ENCODE assay signal across 8 cellular contexts in genomic region chr10:22436893-22437619, GRCh38.
A peak's percentile ranks its signal among the peaks of the same experiment; 100 is the strongest.
DNase-seq lines count a peak whose midpoint lies in the region; ATAC-seq and TF ChIP-seq lines count a peak whose summit lies in the region.

No MANE protein-coding gene starts in this region.

- peak overlapping the region; percentile 91 for H3K4me2 ChIP-seq in osteoblast (ENCODE audit: insufficient read depth, low read length)

- H3K36me3 ChIP-seq in SJSA1: no peaks in the 10 kb centered on the region
- H3K36me3 ChIP-seq in osteoblast (ENCODE audit: insufficient read depth, low read length): no peaks in the 10 kb centered on the region
- H3K36me3 ChIP-seq in testis (ENCODE audit: low read depth, missing control alignments): no peaks in the 10 kb centered on the region

- peak overlapping the region; percentile 96 for H3K27ac Mint-ChIP-seq in activated naive CD8-positive, alpha-beta T cell

- H3K27me3 Mint-ChIP-seq in activated naive CD8-positive, alpha-beta T cell: no peaks in the 10 kb centered on the region

- peak overlapping the region; percentile 95 for H2AFZ ChIP-seq in osteoblast (ENCODE audit: low read length)

- peak; percentile 56 for TF ChIP-seq POLR2A in testis (IDR thresholded peaks at IDR 0.05)

- intact Hi-C loops in head of caudate nucleus (cut with DNase I): loop anchor here (5.0 to 10.0 kb wide), 4 partner anchors 95 to 185 kb away; partner anchors contain the start of gene BMI1
- intact Hi-C loops in testis (cut with DNase I; ENCODE audit: low total_unique reads): loop anchor here (10.0 kb wide), 1 partner anchor 92 kb away; the partner anchor contains the start of gene SPAG6

- DNase-seq in DMS53 treated with DMSO at 0.1 percent for 48 hours (lab: John Stamatoyannopoulos, UW; ENCODE audit: unreplicated experiment): peak; percentile 90
- peak; percentile 58 to 95 (median 87) for DNase-seq in HUDEP-2 (lab: John Stamatoyannopoulos, UW; ENCODE audit: unreplicated experiment in 76 of 76)
- DNase-seq in SJSA1 (ENCODE audit: low read depth in 1 of 2, low spot score in 2 of 2): peak; percentile 90 to 93
- peak; percentile 86 to 97 (median 92) for DNase-seq in head of caudate nucleus
- DNase-seq in osteoblast (ENCODE audit: insufficient read length, low spot score, missing footprints): peak; percentile 82
- peak; percentile 96 for DNase-seq in testis

- H3K9me3 ChIP-seq in SJSA1 (replicated peaks) (no peaks in the 10 kb centered on the region), osteoblast (ENCODE audit: low read depth, low read length) (no peaks in the 10 kb centered on the region), testis (no peaks in the 10 kb centered on the region)

- H3K4me1 Mint-ChIP-seq in activated naive CD8-positive, alpha-beta T cell (ENCODE audit: low read depth): peaks cover 53% of the 10 kb centered on the region

- H3K9me3 Mint-ChIP-seq in activated naive CD8-positive, alpha-beta T cell (ENCODE audit: low read depth): no peaks in the 10 kb centered on the region

- TF ChIP-seq CTCF in osteoblast (IDR thresholded peaks at IDR 0.05; ENCODE audit: extremely low read depth, low read depth, low read length) (no peak), testis (IDR thresholded peaks at IDR 0.05) (peak in 1 of 3 experiments; percentile 9)

- H3K4me1 ChIP-seq in SJSA1 (replicated peaks) (peaks cover 48% of the 10 kb centered on the region), osteoblast (ENCODE audit: insufficient read depth, low read length) (peaks cover 34% of the 10 kb centered on the region), testis (peaks cover 11% of the 10 kb centered on the region)

- peak overlapping the region; percentile 92 for H3K4me3 Mint-ChIP-seq in activated naive CD8-positive, alpha-beta T cell

- H3K27me3 ChIP-seq in SJSA1 (replicated peaks) (no peaks in the 10 kb centered on the region), osteoblast (ENCODE audit: insufficient read depth, low read length) (no peaks in the 10 kb centered on the region), testis (no peaks in the 10 kb centered on the region)

- 0 to 1% methylated on average over 16 to 76 of the region's 85 CpGs for WGBS in testis, 2 donors

- ATAC-seq in GM21381 (IDR thresholded peaks at IDR 0.05; ENCODE audit: unreplicated experiment): peak; percentile 85

- H3K27ac ChIP-seq in SJSA1: peak overlapping the region; percentile 94
- peak overlapping the region; percentile 96 for H3K27ac ChIP-seq in osteoblast (ENCODE audit: low read depth, low read length)
- peak overlapping the region; percentile 97 to 99 for H3K27ac ChIP-seq in testis

- peaks cover 21% of the 10 kb centered on the region for H3K79me2 ChIP-seq in osteoblast (ENCODE audit: insufficient read depth, low read length)

- peaks cover 3% of the 10 kb centered on the region for H3K36me3 Mint-ChIP-seq in activated naive CD8-positive, alpha-beta T cell

- H3K4me3 ChIP-seq in SJSA1 (peak overlapping the region; percentile 69), osteoblast (ENCODE audit: insufficient read depth, low read length) (peak overlapping the region; percentile 87), testis (peak overlapping the region; percentile 89 to 96)

- no peaks in the 10 kb centered on the region for H4K20me1 ChIP-seq in osteoblast (ENCODE audit: insufficient read depth, low read length)

Comparison
In these comparisons a context has a peak if more than half of its experiments do, and no peak if none do; other contexts are left out.
1. Peak in every context shown above with its lines: DNase-seq, ATAC-seq, H3K4me3 ChIP-seq and H3K27ac ChIP-seq.